In the genomic region with DNA sequence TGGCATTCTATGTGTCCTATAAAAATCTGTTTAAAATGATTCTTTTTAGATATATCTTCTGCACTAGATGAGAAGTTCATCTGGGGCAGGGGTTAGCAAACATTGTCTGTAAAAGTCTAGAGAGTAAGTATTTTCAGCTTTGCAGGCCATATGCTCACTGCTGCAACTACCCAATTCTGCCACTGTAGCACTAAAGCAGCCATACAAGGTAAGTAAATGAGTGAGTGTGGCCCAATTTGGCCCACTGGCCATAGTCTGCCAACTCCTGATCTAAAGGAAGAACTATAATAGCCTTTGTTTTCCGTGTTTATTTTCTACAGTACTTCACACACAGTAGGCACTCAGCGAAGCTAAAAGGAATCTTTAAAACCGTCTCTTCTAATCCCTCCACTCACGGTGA, we compare ENCODE assay signal across 17 cellular contexts. TPM values are rescaled to one million over a fixed set of nuclear protein-coding genes. Genes with fewer than 3 reads are reported as not detected.
DNase-seq lines count a peak whose midpoint lies in the region; ATAC-seq, FAIRE-seq and TF ChIP-seq lines count a peak whose summit lies in the region.
"Had no signal": no experiment of that assay in that cellular context is flagged by ENCODE, and none has a peak within 500 bp of the region (broad histone marks: within the 10 kb centered on the region; RNA-seq: fewer than 3 reads in every experiment).

No MANE protein-coding gene starts in this region.

- H3K79me2 ChIP-seq in HepG2 (ENCODE audit: insufficient read depth, low read length) (peaks cover 100% of the 10 kb centered on the region), neural progenitor cell (ENCODE audit: low read depth) (peaks cover 100% of the 10 kb centered on the region)

- no peak for FAIRE-seq in HepG2 (lab: Jason Lieb, UNC)

- H3K27me3 ChIP-seq in HepG2 (ENCODE audit: control insufficient read depth in 1 of 2, insufficient read depth in 2 of 2, low read length in 2 of 2) (no peaks in the 10 kb centered on the region), right lobe of liver (no peaks in the 10 kb centered on the region), neural progenitor cell (no peaks in the 10 kb centered on the region)

- TF ChIP-seq RAD21 in HepG2 (CRISPR knock-in tag; IDR thresholded peaks at IDR 0.05) = no peak

- no TSS peak for BruUV-seq in HepG2 (replicated peaks; lab: Mats Ljungman, UMichigan)

- TF ChIP-seq POLR2A in HepG2 (IDR thresholded peaks at IDR 0.05; ENCODE audit: insufficient read depth in 1 of 2, low read depth in 2 of 2, low read length in 2 of 2) (no peak), right lobe of liver (IDR thresholded peaks at IDR 0.05) (no peak)

- H3K27me3 Mint-ChIP-seq in neural progenitor cell (ENCODE audit: insufficient read depth, low read depth) = no peaks in the 10 kb centered on the region
- H3K27me3 Mint-ChIP-seq in T-helper 17 cell = no peaks in the 10 kb centered on the region
- no peaks in the 10 kb centered on the region for H3K27me3 Mint-ChIP-seq in endothelial cell (ENCODE audit: unreplicated experiment)
- H3K27me3 Mint-ChIP-seq: IgD-negative memory B cell had no signal

- H3K9me3 ChIP-seq in HepG2 (ENCODE audit: low read length) = no peaks in the 10 kb centered on the region
- no peaks in the 10 kb centered on the region for H3K9me3 ChIP-seq in right lobe of liver
- H3K9me3 ChIP-seq in neural progenitor cell (ENCODE audit: low read depth) = no peaks in the 10 kb centered on the region
- H3K9me3 ChIP-seq in T-helper 17 cell (ENCODE audit: control insufficient read depth, low read length, poor library complexity, severe bottlenecking) = no peaks in the 10 kb centered on the region
- H3K9me3 ChIP-seq: HAP-1 had no signal

- H4K20me1 ChIP-seq in HepG2 (ENCODE audit: insufficient read depth, low read length) = peaks cover 17% of the 10 kb centered on the region
- peaks cover 57% of the 10 kb centered on the region for H4K20me1 ChIP-seq in neural progenitor cell (ENCODE audit: low read depth)

- H3K36me3 ChIP-seq in HepG2 (replicated peaks in 1 of 2; ENCODE audit: control insufficient read depth in 1 of 2, insufficient read depth in 2 of 2, low read length in 2 of 2) = peaks cover 0 to 8% of the 10 kb centered on the region in 2 experiments; a peak in 2 of 5 replicates
- no peaks in the 10 kb centered on the region for H3K36me3 ChIP-seq in right lobe of liver
- H3K36me3 ChIP-seq in neural progenitor cell = peaks cover 6% of the 10 kb centered on the region
- H3K36me3 ChIP-seq: HAP-1 had no signal

- POLR2A ChIA-PET in HepG2 (lab: Yijun Ruan, JAX) = interaction anchor here (0.9 to 2.2 kb wide), 4 partner anchors 108 to 259 kb away, joined by 3 to 6 read pairs (median 4); no protein-coding TSS in a partner anchor

- H2AFZ ChIP-seq in HepG2 (ENCODE audit: low read length) (no peak overlapping the region), neural progenitor cell (replicated peaks) (no peak overlapping the region)
- H2AFZ ChIP-seq: PC-9 had no signal

- H3K9me3 Mint-ChIP-seq in neural progenitor cell = peaks cover 12% of the 10 kb centered on the region
- H3K9me3 Mint-ChIP-seq in endothelial cell (ENCODE audit: unreplicated experiment) = no peaks in the 10 kb centered on the region
- H3K9me3 Mint-ChIP-seq: HFFc6, IgD-negative memory B cell had no signal

- no peak for TF ChIP-seq CTCF in HepG2 (CRISPR knock-in tag; IDR thresholded peaks at IDR 0.05)
- TF ChIP-seq CTCF in right lobe of liver (IDR thresholded peaks at IDR 0.05) = no peak
- TF ChIP-seq CTCF in choroid plexus epithelial cell (conservative IDR thresholded peaks at IDR 0.05; ENCODE audit: low read depth, low read length) = peak; percentile 17
- TF ChIP-seq CTCF in neural progenitor cell (IDR thresholded peaks at IDR 0.05) = no peak
- TF ChIP-seq CTCF in endothelial cell (IDR thresholded peaks at IDR 0.05; ENCODE audit: unreplicated experiment) = no peak

- H3K4me1 ChIP-seq in HepG2 (ENCODE audit: insufficient read depth, low read length) (peaks cover 35% of the 10 kb centered on the region), right lobe of liver (peaks cover 0 to 3% (median 0%) of the 10 kb centered on the region in 4 donors), neural progenitor cell (peaks cover 70% of the 10 kb centered on the region)

- H3K9ac ChIP-seq in HepG2 (ENCODE audit: insufficient read depth, low read depth, low read length) (no peak overlapping the region), neural progenitor cell (no peak overlapping the region)

- no peak overlapping the region for H3K4me3 Mint-ChIP-seq in neural progenitor cell
- no peak overlapping the region for H3K4me3 Mint-ChIP-seq in T-helper 17 cell
- H3K4me3 Mint-ChIP-seq in endothelial cell (ENCODE audit: unreplicated experiment) = no peak overlapping the region
- H3K4me3 Mint-ChIP-seq: HFFc6, IgD-negative memory B cell had no signal

- no peak overlapping the region for H3K27ac Mint-ChIP-seq in neural progenitor cell
- no peak overlapping the region for H3K27ac Mint-ChIP-seq in T-helper 17 cell
- no peak overlapping the region for H3K27ac Mint-ChIP-seq in endothelial cell (ENCODE audit: unreplicated experiment)
- H3K27ac Mint-ChIP-seq: HFFc6, IgD-negative memory B cell had no signal

- H3K4me2 ChIP-seq in HepG2 (ENCODE audit: low read depth, low read length) = no peak overlapping the region
- H3K4me2 ChIP-seq in neural progenitor cell = peak overlapping the region; percentile 48
- H3K4me2 ChIP-seq: PC-9 had no signal

- ATAC-seq in HepG2 (peak; percentile 59), right lobe of liver (no peak), T-helper 17 cell (no peak), HG03025 (IDR thresholded peaks at IDR 0.05; ENCODE audit: low FRiP score, unreplicated experiment) (no peak)
- ATAC-seq: Right ventricle myocardium inferior had no signal

- H3K36me3 Mint-ChIP-seq in neural progenitor cell (peaks cover 30% of the 10 kb centered on the region), T-helper 17 cell (ENCODE audit: low read depth) (no peaks in the 10 kb centered on the region), endothelial cell (ENCODE audit: low read depth, unreplicated experiment) (no peaks in the 10 kb centered on the region)

- CTCF ChIA-PET in HepG2 (lab: Yijun Ruan, JAX; ENCODE audit: low intra/inter-chr PET ratio, low total read pairs) = interaction anchor here (0.7 to 2.1 kb wide), 4 partner anchors 199 to 254 kb away, joined by 4 to 14 read pairs (median 6); no protein-coding TSS in a partner anchor

- H3K27ac ChIP-seq in HepG2 (ENCODE audit: extremely low read length, insufficient read depth, low read length) (no peak overlapping the region), right lobe of liver (no peak overlapping the region), neural progenitor cell (peak overlapping the region; percentile 34)
- H3K27ac ChIP-seq: 22Rv1, PC-9 had no signal

- in situ Hi-C loops in HepG2 (cut with HindIII; ENCODE audit: extremely low pct_ligation_motif_present, low pct_unique_long_range_greater_than_20kb) = no loop called here

- DNase-seq in HepG2 (ENCODE audit: low spot score) (no peak), right lobe of liver (no peak), choroid plexus epithelial cell (ENCODE audit: low read depth) (no peak), neural progenitor cell (ENCODE audit: low spot score) (peak; percentile 41), T-helper 17 cell (no peak), endothelial cell (ENCODE audit: low spot score) (no peak), GF-D8 (lab: John Stamatoyannopoulos, UW) (no peak)
- DNase-seq: GOT3; NCI-H1048; NK-92 treated with Interleukin-12 subunit alpha and Interleukin-12 subunit beta, amount 100 ng/mL, for 24 hours had no signal

- peaks cover 32% of the 10 kb centered on the region for H3K4me1 Mint-ChIP-seq in neural progenitor cell
- H3K4me1 Mint-ChIP-seq in T-helper 17 cell = peaks cover 41% of the 10 kb centered on the region
- peaks cover 9% of the 10 kb centered on the region for H3K4me1 Mint-ChIP-seq in endothelial cell (ENCODE audit: unreplicated experiment)

- TF ChIP-seq EP300 in HepG2 (IDR thresholded peaks at IDR 0.05; ENCODE audit: low read depth in 2 of 2, low read length in 2 of 2) (no peak), HepG2 (CRISPR knock-in tag; IDR thresholded peaks at IDR 0.05; ENCODE audit: borderline replicate concordance) (no peak)

- peaks cover 48% of the 10 kb centered on the region for H3F3A ChIP-seq in neural progenitor cell (ENCODE audit: low read depth)

- H3K4me3 ChIP-seq in HepG2 (replicated peaks in 1 of 3; ENCODE audit: insufficient read depth in 1 of 3, low read depth in 2 of 3, low read length in 3 of 3) (no peak overlapping the region), right lobe of liver (no peak overlapping the region), choroid plexus epithelial cell (ENCODE audit: low read depth, low read length) (no peak overlapping the region), neural progenitor cell (peak overlapping the region; percentile 6)
- H3K4me3 ChIP-seq: HAP-1, PC-9 had no signal

- WGBS in HepG2 (ENCODE audit: low lambda C conversion rate) = 83% methylated on average over 4 of the region's 4 CpGs
- 80% methylated on average over 4 of the region's 4 CpGs for WGBS in right lobe of liver (ENCODE audit: insufficient coverage, low coverage, low lambda C conversion rate, missing lambda C conversion rate)

- intact Hi-C loops in HepG2 (cut with micrococcal nuclease; ENCODE audit: unreplicated experiment) (loop anchor here (1.0 to 5.0 kb wide), 4 partner anchors 41 to 254 kb away; a partner anchor contains a TSS), right lobe of liver (cut with DNase I) (loop anchor here (10.0 kb wide), 1 partner anchor 249 kb away; no protein-coding TSS in a partner anchor)

RNA-seq across cellular contexts. Expression of a gene that starts 42.3 kb away (rescaled TPM):
- total RNA-seq in HepG2 (2016; rRNA removed; fragmentation: Illumina TruSeq; extraction: Trizol) (104 and 105 TPM in 2 replicates), right lobe of liver (10 to 100 TPM; 36.1 to 50.2 (median 44.2) TPM), neural progenitor cell (ENCODE audit: low replicate concordance) (108 and 138 TPM in 2 replicates), T-helper 17 cell (10 to 100 TPM; 87.5 to 99.7 TPM), endothelial cell (ENCODE audit: unreplicated experiment) (75.5 TPM)
- 40.0 and 44.2 TPM in 2 replicates for total RNA-seq in HepG2 (2016; cell fraction: cytosol; rRNA removed; fragmentation: Illumina TruSeq; extraction: Trizol; ENCODE audit: low read depth)
- total RNA-seq in HepG2 (2016; cell fraction: insoluble cytoplasmic fraction; rRNA removed; fragmentation: Illumina TruSeq; extraction: Trizol) = 102 and 106 TPM in 2 replicates
- total RNA-seq in HepG2 (2016; cell fraction: membrane; rRNA removed; fragmentation: Illumina TruSeq; extraction: Trizol) = 33.5 and 37.5 TPM in 2 replicates
- total RNA-seq in HepG2 (2016; cell fraction: nucleus; rRNA removed; fragmentation: Illumina TruSeq; extraction: Trizol) = 208 and 219 TPM in 2 replicates
- 30.4 and 30.5 TPM in 2 replicates for polyA plus RNA-seq in HepG2 (2011; rRNA removed)
- polyA plus RNA-seq in HepG2 (2011; cell fraction: cytosol; rRNA removed) = 7.7 and 13.1 TPM in 2 replicates
- 38.0 and 75.0 TPM in 2 replicates for polyA plus RNA-seq in HepG2 (2011; cell fraction: nucleus; rRNA removed)
- polyA plus RNA-seq in HepG2 (2012) = 34.1 and 38.3 TPM in 2 replicates
- 3.7 and 3.9 TPM in 2 replicates for polyA plus RNA-seq in HepG2 (2016; cell fraction: cytosol; fragmentation: Illumina TruSeq; extraction: Trizol; ENCODE audit: low read depth)
- polyA plus RNA-seq in HepG2 (2016; cell fraction: insoluble cytoplasmic fraction; fragmentation: Illumina TruSeq; extraction: Trizol; ENCODE audit: low read depth) = 67.8 and 68.9 TPM in 2 replicates
- polyA plus RNA-seq in HepG2 (2016; cell fraction: membrane; fragmentation: Illumina TruSeq; extraction: Trizol; ENCODE audit: low read depth) = 10.5 and 12.7 TPM in 2 replicates
- 110 and 123 TPM in 2 replicates for polyA plus RNA-seq in HepG2 (2016; cell fraction: nucleus; fragmentation: Illumina TruSeq; extraction: Trizol; ENCODE audit: insufficient read depth, low read depth)
- polyA minus RNA-seq in HepG2 (2011; rRNA and poly(A)+ RNA removed; ENCODE audit: low replicate concordance) = 42.3 and 46.0 TPM in 2 replicates
- polyA minus RNA-seq in HepG2 (2011; cell fraction: cytosol; rRNA and poly(A)+ RNA removed) = 23.2 and 29.7 TPM in 2 replicates
- polyA minus RNA-seq in HepG2 (2011; cell fraction: nucleus; rRNA and poly(A)+ RNA removed) = 241 and 244 TPM in 2 replicates
